Comparison of ENCODE assay signal across 13 cellular contexts in genomic region chr2:108911401-108911800, GRCh38.
DNase-seq lines count a peak whose midpoint lies in the region; ATAC-seq and TF ChIP-seq lines count a peak whose summit lies in the region.
"Had no signal": no experiment of that assay in that cellular context is flagged by ENCODE, and none has a peak within 500 bp of the region (broad histone marks: within the 10 kb centered on the region; RNA-seq: fewer than 3 reads in every experiment).

No MANE protein-coding gene starts in this region.

- peaks cover 24% of the 10 kb centered on the region for H3K27me3 Mint-ChIP-seq in osteocyte (ENCODE audit: unreplicated experiment)
- H3K27me3 Mint-ChIP-seq: CD4-positive, CD25-positive, alpha-beta regulatory T cell had no signal

- ATAC-seq in HG03097 (IDR thresholded peaks at IDR 0.05; ENCODE audit: low FRiP score, unreplicated experiment), result no peak

- no peaks in the 10 kb centered on the region for H3K36me3 Mint-ChIP-seq in osteocyte (ENCODE audit: unreplicated experiment)
- H3K36me3 Mint-ChIP-seq: IgD-negative memory B cell had no signal

- H3K27ac Mint-ChIP-seq in osteocyte (ENCODE audit: unreplicated experiment), result no peak overlapping the region
- H3K27ac Mint-ChIP-seq: CD4-positive, CD25-positive, alpha-beta regulatory T cell; IgD-negative memory B cell had no signal

- no peaks in the 10 kb centered on the region for H3K9me3 Mint-ChIP-seq in osteocyte (ENCODE audit: unreplicated experiment)
- H3K9me3 Mint-ChIP-seq: CD4-positive, CD25-positive, alpha-beta regulatory T cell; IgD-negative memory B cell had no signal

- H3K36me3 ChIP-seq in H7 (replicated peaks; ENCODE audit: control insufficient read depth, insufficient read depth, low read length) (no peaks in the 10 kb centered on the region), sigmoid colon (no peaks in the 10 kb centered on the region)
- H3K36me3 ChIP-seq: BLaER1 treated with 17β-estradiol and CSF1 and Interleukin-3, amounts not matched to agents 10 nM and 100 nM had no signal

- peak; percentile 45 for DNase-seq in activated CD8-positive, alpha-beta memory T cell treated with anti-CD3 and anti-CD28 coated beads for 24 hours
- no peak for DNase-seq in activated CD8-positive, alpha-beta memory T cell treated with anti-CD3 and anti-CD28 coated beads, Interleukin-2, amount 50 U/mL, for 4 hours
- DNase-seq in H7 (peak; percentile 22), osteocyte (ENCODE audit: extremely low spot score, unreplicated experiment) (peak; percentile 54), sigmoid colon (no peak), putamen (ENCODE audit: low spot score) (no peak)
- DNase-seq: ACHN; CD4-positive, CD25-positive, alpha-beta regulatory T cell; DMS53; GM23248 had no signal

- intact Hi-C loops in sigmoid colon (cut with DNase I), result no loop called here

- TF ChIP-seq POLR2A in sigmoid colon (IDR thresholded peaks at IDR 0.05), result no peak

- WGBS in sigmoid colon, 2 donors, result 89 to 95% methylated on average over 5 of the region's 5 CpGs

- no peaks in the 10 kb centered on the region for H3K4me1 ChIP-seq in sigmoid colon

- H3K27ac ChIP-seq in sigmoid colon, result no peak overlapping the region
- H3K27ac ChIP-seq: BLaER1 treated with 17β-estradiol and CSF1 and Interleukin-3, amounts not matched to agents 10 nM and 100 nM; GM23248 had no signal

- no peaks in the 10 kb centered on the region for H3K4me1 Mint-ChIP-seq in osteocyte (ENCODE audit: unreplicated experiment)
- H3K4me1 Mint-ChIP-seq: IgD-negative memory B cell had no signal

- TF ChIP-seq EP300 in sigmoid colon (IDR thresholded peaks at IDR 0.05), result no peak

- no peak for TF ChIP-seq CTCF in osteocyte (IDR thresholded peaks at IDR 0.05)
- no peak for TF ChIP-seq CTCF in sigmoid colon (IDR thresholded peaks at IDR 0.05)

- no peak overlapping the region for H3K4me3 ChIP-seq in H7 (ENCODE audit: insufficient read depth, low read depth, low read length)
- H3K4me3 ChIP-seq in sigmoid colon, result no peak overlapping the region
- H3K4me3 ChIP-seq: BLaER1 treated with 17β-estradiol and CSF1 and Interleukin-3, amounts not matched to agents 10 nM and 100 nM; GM23248 had no signal

- no peak overlapping the region for H3K4me3 Mint-ChIP-seq in osteocyte (ENCODE audit: unreplicated experiment)
- H3K4me3 Mint-ChIP-seq: CD4-positive, CD25-positive, alpha-beta regulatory T cell; IgD-negative memory B cell had no signal

- no peaks in the 10 kb centered on the region for H3K27me3 ChIP-seq in H7 (ENCODE audit: control insufficient read depth, insufficient read depth, low read length)
- no peaks in the 10 kb centered on the region for H3K27me3 ChIP-seq in sigmoid colon
- H3K27me3 ChIP-seq: BLaER1 treated with 17β-estradiol and CSF1 and Interleukin-3, amounts not matched to agents 10 nM and 100 nM had no signal

- no peaks in the 10 kb centered on the region for H3K9me3 ChIP-seq in sigmoid colon
- H3K9me3 ChIP-seq: BLaER1 treated with 17β-estradiol and CSF1 and Interleukin-3, amounts not matched to agents 10 nM and 100 nM had no signal

Comparison
In these comparisons a context has a peak if more than half of its experiments do, and no peak if none do; other contexts are left out.
1. DNase-seq: peak in activated CD8-positive, alpha-beta memory T cell treated with anti-CD3 and anti-CD28 coated beads for 24 hours (single experiment), H7 (single experiment) and osteocyte (single experiment); none in activated CD8-positive, alpha-beta memory T cell treated with anti-CD3 and anti-CD28 coated beads, Interleukin-2, amount 50 U/mL, for 4 hours (single experiment), sigmoid colon (single experiment) and putamen (single experiment).